ENCODE assay signal across 20 cellular contexts in the genomic region with DNA sequence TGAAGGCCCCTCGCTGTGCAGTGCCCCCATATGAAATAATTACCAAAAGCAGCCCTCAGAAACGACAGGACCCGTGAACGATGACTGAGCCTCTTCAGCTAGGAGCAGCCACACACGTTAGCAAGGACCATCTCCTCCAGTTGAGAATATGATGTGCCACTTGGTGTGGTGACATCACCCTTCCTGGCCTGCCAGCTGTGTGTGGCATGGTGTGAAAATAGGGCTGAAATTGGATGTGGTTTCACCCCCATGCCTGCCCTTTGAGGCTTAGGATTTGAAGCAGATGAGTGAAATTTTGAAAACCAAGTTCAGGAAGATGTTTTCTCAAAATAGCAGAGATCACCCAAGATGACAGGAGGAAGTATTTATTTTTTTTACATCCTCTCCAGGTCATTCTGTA. TPM values are rescaled to one million over a fixed set of nuclear protein-coding genes. Genes with fewer than 3 reads are reported as not detected.
"Had no signal": no experiment of that assay in that cellular context is flagged by ENCODE, and none has a peak within 500 bp of the region (broad histone marks: within the 10 kb centered on the region; RNA-seq: fewer than 3 reads in every experiment).

No MANE protein-coding gene starts in this region.

- H3K4me3 ChIP-seq: thyroid gland, upper lobe of right lung had no signal

- DNase-seq: activated CD4-positive, alpha-beta T cell treated with anti-CD3 and anti-CD28 coated beads for 1 hour; activated T-cell treated with anti-CD3 and anti-CD28 coated beads, Interleukin-2, amount 50 U/mL, for 24 hours; caudate nucleus; dermis blood vessel endothelial cell; effector CD8-positive, alpha-beta T cell; foreskin melanocyte; head of caudate nucleus; islet precursor cell; left cardiac atrium; naive B cell; substantia nigra; T-cell; thyroid gland; upper lobe of right lung; WERI-Rb-1 had no signal

- H3K9me3 ChIP-seq: thyroid gland, upper lobe of right lung had no signal

- H3K27ac ChIP-seq: thyroid gland, upper lobe of right lung, WERI-Rb-1 had no signal

- H3K4me1 ChIP-seq: thyroid gland, upper lobe of right lung had no signal

- H3K27me3 ChIP-seq: thyroid gland, upper lobe of right lung had no signal

- ATAC-seq: activated naive CD4-positive, alpha-beta T cell treated with anti-CD3 and anti-CD28 coated beads, Interleukin-2, amount 50 U/mL, for 72 hours; activated T-helper 17 cell treated with anti-CD3 and anti-CD28 coated beads, Interleukin-2, amount 50 U/mL, for 72 hours; T-cell; upper lobe of right lung had no signal

RNA-seq across cellular contexts. Expression of gene BTBD16, which starts 49.1 kb away (rescaled TPM):
- total RNA-seq: activated naive CD4-positive, alpha-beta T cell treated with anti-CD3 and anti-CD28 coated beads, Interleukin-2, amount 50 U/mL, for 72 hours; activated T-helper 17 cell treated with anti-CD3 and anti-CD28 coated beads, Interleukin-2, amount 50 U/mL, for 72 hours; dermis blood vessel endothelial cell; mononuclear cell; neural crest cell; progenitor cell of endocrine pancreas; T-cell had no signal
